ENCODE assay signal across 1 cellular context in genomic region chr3:186971578-186971977, GRCh38.
TF ChIP-seq lines count a peak whose summit lies in the region.

No MANE protein-coding gene starts in this region.

TF ChIP-seq in liver, 16 proteins besides CTCF, POLR2A, EP300 and RAD21 (continued from another document):
- peak; percentile 46 for TF ChIP-seq REST (IDR thresholded peaks at IDR 0.05)
- TF ChIP-seq GABPA (IDR thresholded peaks at IDR 0.05 in 1 of 2, conservative IDR thresholded peaks at IDR 0.05 in 1 of 2), result peak in 1 of 2 donors; percentile 30
- peak in 1 of 2 donors; percentile 80 for TF ChIP-seq EGR1 (IDR thresholded peaks at IDR 0.05; ENCODE audit: low read depth in 2 of 2)
- TF ChIP-seq ATF3 (IDR thresholded peaks at IDR 0.05), result peak; percentile 59
- no peak for TF ChIP-seq HNF4G (IDR thresholded peaks at IDR 0.05)
- TF ChIP-seq HNF4A (conservative IDR thresholded peaks at IDR 0.05), result peak in 1 of 2 donors; percentile 68
- peak; percentile 51 for TF ChIP-seq MAX (IDR thresholded peaks at IDR 0.05)
- peak; percentile 58 for TF ChIP-seq FOXA1 (IDR thresholded peaks at IDR 0.05)
- TF ChIP-seq NR2F2 (IDR thresholded peaks at IDR 0.05), result no peak
TF ChIP-seq in liver: peak in this region for 13.
